Comparison of ENCODE assay signal across 16 cellular contexts in the genomic region with DNA sequence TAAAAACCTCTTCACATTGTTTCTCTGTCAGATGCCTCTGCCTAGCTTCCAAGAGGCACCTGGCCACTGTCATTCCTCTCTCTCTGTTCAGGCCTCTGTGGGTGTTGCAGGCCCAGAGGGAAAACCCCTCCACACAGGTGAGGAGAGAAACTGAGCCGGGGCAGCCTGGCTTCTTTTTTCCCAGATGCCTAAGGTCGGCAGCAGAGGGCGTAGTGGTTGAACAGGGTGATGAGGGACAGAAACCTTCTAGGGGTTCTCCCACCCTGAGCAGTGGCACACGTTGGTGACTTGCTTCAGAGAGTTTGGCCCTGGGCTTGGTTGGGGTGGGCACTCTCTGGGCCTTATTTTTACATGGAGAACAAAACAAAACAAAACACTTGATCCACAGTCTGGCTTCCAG. TPM values are rescaled to one million over a fixed set of nuclear protein-coding genes. Genes with fewer than 3 reads are reported as not detected.
A peak's percentile ranks its signal among the peaks of the same experiment; 100 is the strongest.
DNase-seq lines count a peak whose midpoint lies in the region; ATAC-seq and TF ChIP-seq lines count a peak whose summit lies in the region.
"Had no signal": no experiment of that assay in that cellular context is flagged by ENCODE, and none has a peak within 500 bp of the region (broad histone marks: within the 10 kb centered on the region; RNA-seq: fewer than 3 reads in every experiment).

No MANE protein-coding gene starts in this region.

- H3K27ac Mint-ChIP-seq in endothelial cell (ENCODE audit: unreplicated experiment): no peak overlapping the region
- no peak overlapping the region for H3K27ac Mint-ChIP-seq in effector memory CD8-positive, alpha-beta T cell
- H3K27ac Mint-ChIP-seq: activated T-cell treated with anti-CD3 and anti-CD28 coated beads, Interleukin-2, amount 50 U/mL, for 72 hours; CD8-positive, alpha-beta T cell had no signal

- no peaks in the 10 kb centered on the region for H3K36me3 Mint-ChIP-seq in endothelial cell (ENCODE audit: low read depth, unreplicated experiment)
- no peaks in the 10 kb centered on the region for H3K36me3 Mint-ChIP-seq in effector memory CD8-positive, alpha-beta T cell (ENCODE audit: insufficient read depth)
- H3K36me3 Mint-ChIP-seq: CD8-positive, alpha-beta T cell had no signal

- peaks cover 2% of the 10 kb centered on the region for H3K4me1 Mint-ChIP-seq in endothelial cell (ENCODE audit: unreplicated experiment)
- peaks cover 0 to 8% of the 10 kb centered on the region in 2 donors for H3K4me1 Mint-ChIP-seq in effector memory CD8-positive, alpha-beta T cell (ENCODE audit: low read depth in 2 of 2)

- no peak overlapping the region for H3K4me3 Mint-ChIP-seq in endothelial cell (ENCODE audit: unreplicated experiment)
- no peak overlapping the region for H3K4me3 Mint-ChIP-seq in effector memory CD8-positive, alpha-beta T cell
- H3K4me3 Mint-ChIP-seq: activated T-cell treated with anti-CD3 and anti-CD28 coated beads, Interleukin-2, amount 50 U/mL, for 72 hours; CD8-positive, alpha-beta T cell had no signal

- H3K4me3 ChIP-seq in AG10803 (ENCODE audit: low read length) (no peak overlapping the region), esophagus muscularis mucosa (no peak overlapping the region)
- H3K4me3 ChIP-seq: mucosa of descending colon, psoas muscle, SJSA1 had no signal

- WGBS in esophagus muscularis mucosa: 64% methylated on average over 4 of the region's 4 CpGs

- no peaks in the 10 kb centered on the region for H3K36me3 ChIP-seq in esophagus muscularis mucosa
- H3K36me3 ChIP-seq: SJSA1 had no signal

- no peak overlapping the region for H3K27ac ChIP-seq in esophagus muscularis mucosa (replicated peaks in 1 of 4)
- H3K27ac ChIP-seq: psoas muscle, SJSA1, VCaP had no signal

- DNase-seq in AG10803 (ENCODE audit: low read depth) (no peak), GM10266 (ENCODE audit: extremely low spot score) (peak; percentile 22), NAMALWA (ENCODE audit: low spot score) (peak; percentile 19), endothelial cell (ENCODE audit: low spot score) (peak; percentile 16), NCI-H2171 treated with DMSO at 0.1 percent for 48 hours (lab: John Stamatoyannopoulos, UW) (no peak), esophagus muscularis mucosa (ENCODE audit: extremely low spot score) (no peak)
- DNase-seq in activated CD4-positive, CD25-positive, alpha-beta regulatory T cell (lab: John Stamatoyannopoulos, UW): no peak
- no peak for DNase-seq in effector memory CD8-positive, alpha-beta T cell
- DNase-seq: CD8-positive, alpha-beta T cell; erythroblast; mucosa of descending colon; psoas muscle; stimulated activated CD4-positive, alpha-beta T cell treated with anti-CD3 and anti-CD28 coated beads, Interleukin-4, amount 100 ng/mL, for 4 hours had no signal

- TF ChIP-seq EP300 in esophagus muscularis mucosa (IDR thresholded peaks at IDR 0.05): no peak

- ATAC-seq in effector memory CD8-positive, alpha-beta T cell (replicated peaks): no peak
- ATAC-seq: activated T-cell treated with anti-CD3 and anti-CD28 coated beads, Interleukin-2, amount 50 U/mL, for 72 hours; CD8-positive, alpha-beta T cell; mucosa of descending colon; psoas muscle had no signal

- intact Hi-C loops in esophagus muscularis mucosa (cut with DNase I): no loop called here

- H3K4me1 ChIP-seq in esophagus muscularis mucosa: peaks cover 6 to 48% (median 40%) of the 10 kb centered on the region in 4 donors

- no peaks in the 10 kb centered on the region for H3K9me3 Mint-ChIP-seq in endothelial cell (ENCODE audit: unreplicated experiment)
- no peaks in the 10 kb centered on the region for H3K9me3 Mint-ChIP-seq in effector memory CD8-positive, alpha-beta T cell
- H3K9me3 Mint-ChIP-seq: activated T-cell treated with anti-CD3 and anti-CD28 coated beads, Interleukin-2, amount 50 U/mL, for 72 hours; CD8-positive, alpha-beta T cell had no signal

- no peak for TF ChIP-seq POLR2A in esophagus muscularis mucosa (IDR thresholded peaks at IDR 0.05; ENCODE audit: low read depth)

- H3K9me3 ChIP-seq in esophagus muscularis mucosa: no peaks in the 10 kb centered on the region
- H3K9me3 ChIP-seq: mucosa of descending colon, psoas muscle, SJSA1 had no signal

- H3K27me3 Mint-ChIP-seq in endothelial cell (ENCODE audit: unreplicated experiment): peaks cover 2% of the 10 kb centered on the region
- H3K27me3 Mint-ChIP-seq in effector memory CD8-positive, alpha-beta T cell: peaks cover 42 to 75% of the 10 kb centered on the region in 2 donors

- no peaks in the 10 kb centered on the region for H3K27me3 ChIP-seq in esophagus muscularis mucosa
- H3K27me3 ChIP-seq: SJSA1 had no signal

- TF ChIP-seq CTCF in AG10803 (conservative IDR thresholded peaks at IDR 0.05; ENCODE audit: low read length): peak; percentile 21
- peak; percentile 43 for TF ChIP-seq CTCF in GM10266 (IDR thresholded peaks at IDR 0.05; ENCODE audit: control insufficient read depth, insufficient read depth, low read depth, missing control alignments)
- TF ChIP-seq CTCF in endothelial cell (IDR thresholded peaks at IDR 0.05; ENCODE audit: unreplicated experiment): no peak
- TF ChIP-seq CTCF in esophagus muscularis mucosa (IDR thresholded peaks at IDR 0.05): no peak

RNA-seq across cellular contexts. Expression of gene IL9, which starts 12.2 kb away (rescaled TPM):
- total RNA-seq in endothelial cell (ENCODE audit: unreplicated experiment): not detected
- total RNA-seq in esophagus muscularis mucosa: not detected
- total RNA-seq: CD8-positive, alpha-beta T cell; mucosa of descending colon; psoas muscle; SJSA1 had no signal

RNA-seq across cellular contexts. Expression of gene SLC25A48, which starts 49.0 kb away (rescaled TPM):
- total RNA-seq in endothelial cell (ENCODE audit: unreplicated experiment): not detected
- total RNA-seq in esophagus muscularis mucosa: under 1 TPM in 2 of 4 donors, not detected in 2; 0.40 to 0.42 TPM
- total RNA-seq: activated T-cell treated with anti-CD3 and anti-CD28 coated beads, Interleukin-2, amount 50 U/mL, for 72 hours; CD8-positive, alpha-beta T cell; SJSA1 had no signal

Comparison
In these comparisons a context has a peak if more than half of its experiments do, and no peak if none do; other contexts are left out.
1. DNase-seq: peak in GM10266 (single experiment), NAMALWA (single experiment) and endothelial cell (single experiment); none in AG10803 (single experiment), NCI-H2171 treated with DMSO at 0.1 percent for 48 hours (single experiment), esophagus muscularis mucosa (single experiment), activated CD4-positive, CD25-positive, alpha-beta regulatory T cell (0 of 4) and effector memory CD8-positive, alpha-beta T cell (0 of 3).
2. CTCF ChIP-seq: peak in AG10803 (single experiment) and GM10266 (single experiment); none in endothelial cell (single experiment) and esophagus muscularis mucosa (0 of 3).